In the genomic region with DNA sequence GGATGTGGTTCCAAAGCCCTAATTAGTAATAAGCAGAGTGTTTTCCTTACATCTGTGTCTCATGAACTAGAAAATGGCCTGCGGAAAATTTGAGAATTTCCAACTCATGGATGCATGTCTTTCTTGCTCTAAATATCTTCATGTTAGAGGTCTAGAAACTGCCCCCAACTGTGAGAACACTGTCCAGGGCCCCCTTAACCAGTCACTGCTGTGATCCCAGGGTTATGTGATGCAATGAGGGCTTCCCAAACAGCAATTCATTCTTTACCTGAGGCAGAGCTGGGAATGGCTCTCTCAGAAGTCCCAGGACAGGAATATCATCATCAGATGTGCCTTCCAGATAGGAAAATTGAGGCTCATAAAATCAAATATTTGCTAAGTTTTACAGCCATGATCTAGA, we compare ENCODE assay signal across 18 cellular contexts. TPM values are rescaled to one million over a fixed set of nuclear protein-coding genes. Genes with fewer than 3 reads are reported as not detected.
DNase-seq lines count a peak whose midpoint lies in the region; ATAC-seq and TF ChIP-seq lines count a peak whose summit lies in the region.
"Had no signal": no experiment of that assay in that cellular context is flagged by ENCODE, and none has a peak within 500 bp of the region (broad histone marks: within the 10 kb centered on the region; RNA-seq: fewer than 3 reads in every experiment).

No MANE protein-coding gene starts in this region.

- H3K27me3 Mint-ChIP-seq in endodermal cell (ENCODE audit: insufficient read depth): no peaks in the 10 kb centered on the region
- H3K27me3 Mint-ChIP-seq in activated T-cell treated with anti-CD3 and anti-CD28 coated beads, Interleukin-2, amount 50 U/mL, for 24 hours: no peaks in the 10 kb centered on the region
- H3K27me3 Mint-ChIP-seq: CD4-positive, CD25-positive, alpha-beta regulatory T cell had no signal

- H3K4me2 ChIP-seq in trophoblast cell (ENCODE audit: low read length): no peak overlapping the region
- H3K4me2 ChIP-seq: BLaER1 had no signal

- peaks cover 9% of the 10 kb centered on the region for H3K4me1 Mint-ChIP-seq in endodermal cell
- H3K4me1 Mint-ChIP-seq in activated T-cell treated with anti-CD3 and anti-CD28 coated beads, Interleukin-2, amount 50 U/mL, for 24 hours (ENCODE audit: low read depth): no peaks in the 10 kb centered on the region
- H3K4me1 Mint-ChIP-seq: CD4-positive, CD25-positive, alpha-beta regulatory T cell had no signal

- no peak overlapping the region for H2BK120ac ChIP-seq in trophoblast cell (ENCODE audit: insufficient read depth, low read length, poor library complexity)

- peaks cover 40% of the 10 kb centered on the region for H3K9me3 Mint-ChIP-seq in endodermal cell
- peaks cover 4% of the 10 kb centered on the region for H3K9me3 Mint-ChIP-seq in activated T-cell treated with anti-CD3 and anti-CD28 coated beads, Interleukin-2, amount 50 U/mL, for 24 hours

- TF ChIP-seq CTCF in endodermal cell (conservative IDR thresholded peaks at IDR 0.05): no peak
- TF ChIP-seq CTCF in vagina (IDR thresholded peaks at IDR 0.05): no peak

- no peak overlapping the region for H3K23ac ChIP-seq in trophoblast cell (ENCODE audit: low read length)

- H3K27ac Mint-ChIP-seq in endodermal cell: no peak overlapping the region
- no peak overlapping the region for H3K27ac Mint-ChIP-seq in activated T-cell treated with anti-CD3 and anti-CD28 coated beads, Interleukin-2, amount 50 U/mL, for 24 hours
- H3K27ac Mint-ChIP-seq: CD4-positive, CD25-positive, alpha-beta regulatory T cell; CD8-positive, alpha-beta T cell had no signal

- no peak overlapping the region for H2AFZ ChIP-seq in trophoblast cell (ENCODE audit: insufficient read depth, low read length, poor library complexity)
- H2AFZ ChIP-seq: GM23248 had no signal

- no peaks in the 10 kb centered on the region for H3K79me1 ChIP-seq in trophoblast cell (ENCODE audit: low read length)

- H3K36me3 ChIP-seq in HUES64 (ENCODE audit: insufficient read depth, low read length) (no peaks in the 10 kb centered on the region), endodermal cell (ENCODE audit: control insufficient read depth, insufficient read depth, low read length) (peaks cover 6% of the 10 kb centered on the region), trophoblast cell (ENCODE audit: control insufficient read depth in 1 of 2, insufficient read depth in 2 of 2, low read length in 2 of 2) (no peaks in the 10 kb centered on the region), vagina (no peaks in the 10 kb centered on the region)
- H3K36me3 ChIP-seq: BLaER1 had no signal

- H3K14ac ChIP-seq in trophoblast cell (ENCODE audit: low read length): no peak overlapping the region

- intact Hi-C loops in vagina (cut with DNase I): no loop called here

- H3K27ac ChIP-seq in HUES64 (ENCODE audit: low read depth, low read length): peak overlapping the region; percentile 32; the same call in 1 of the 2 replicates
- no peak overlapping the region for H3K27ac ChIP-seq in endodermal cell (ENCODE audit: low read depth, low read length)
- no peak overlapping the region for H3K27ac ChIP-seq in trophoblast cell (ENCODE audit: low read depth, low read length)
- no peak overlapping the region for H3K27ac ChIP-seq in vagina
- H3K27ac ChIP-seq: BLaER1, C4-2B, GM23248 had no signal

- H3K4me3 ChIP-seq in HUES64 (ENCODE audit: low read length) (no peak overlapping the region), endodermal cell (ENCODE audit: low read length) (no peak overlapping the region), trophoblast cell (ENCODE audit: low read depth, low read length) (no peak overlapping the region), vagina (no peak overlapping the region)
- H3K4me3 ChIP-seq: BLaER1, GM23248 had no signal

- peaks cover 17% of the 10 kb centered on the region for H3K36me3 Mint-ChIP-seq in endodermal cell (ENCODE audit: low read depth)
- H3K36me3 Mint-ChIP-seq in activated T-cell treated with anti-CD3 and anti-CD28 coated beads, Interleukin-2, amount 50 U/mL, for 24 hours (ENCODE audit: low read depth): no peaks in the 10 kb centered on the region
- H3K36me3 Mint-ChIP-seq: CD4-positive, CD25-positive, alpha-beta regulatory T cell; CD8-positive, alpha-beta T cell had no signal

- WGBS in HUES64: 91% methylated on average over 1 of the region's 1 CpG
- 83 to 85% methylated on average over 1 of the region's 1 CpG for WGBS in endodermal cell (ENCODE audit: insufficient coverage in 1 of 2, insufficient read length in 1 of 2), 2 experiments
- no CpG with 5 or more reads among the region's 1 CpG for WGBS in trophoblast cell (ENCODE audit: extremely low coverage, insufficient coverage, insufficient read length)

- H2BK5ac ChIP-seq in trophoblast cell (ENCODE audit: low read depth, low read length, poor library complexity): no peak overlapping the region

- no peak for ATAC-seq in HG03135 (IDR thresholded peaks at IDR 0.05; ENCODE audit: unreplicated experiment)
- ATAC-seq: CD8-positive, alpha-beta T cell had no signal

- no peak overlapping the region for H4K8ac ChIP-seq in trophoblast cell (ENCODE audit: low read depth, low read length)

- peak overlapping the region; percentile 70 for H4K12ac ChIP-seq in trophoblast cell (ENCODE audit: low read depth, low read length)

- H4K91ac ChIP-seq in trophoblast cell (ENCODE audit: low read depth, low read length): peak overlapping the region; percentile 24

- no peaks in the 10 kb centered on the region for H3K79me2 ChIP-seq in trophoblast cell (ENCODE audit: control insufficient read depth, insufficient read depth, low read length, poor library complexity)

- no peak overlapping the region for H2AK5ac ChIP-seq in trophoblast cell (ENCODE audit: low read length)

- H3K27me3 ChIP-seq in HUES64 (ENCODE audit: insufficient read depth, low read length) (no peaks in the 10 kb centered on the region), endodermal cell (ENCODE audit: control insufficient read depth, insufficient read depth, low read length, poor library complexity, severe bottlenecking) (no peaks in the 10 kb centered on the region), trophoblast cell (ENCODE audit: insufficient read depth, low read length) (no peaks in the 10 kb centered on the region), vagina (no peaks in the 10 kb centered on the region)
- H3K27me3 ChIP-seq: BLaER1 had no signal

- TF ChIP-seq POLR2A in vagina (IDR thresholded peaks at IDR 0.05): no peak

- no peak overlapping the region for H3K18ac ChIP-seq in trophoblast cell (ENCODE audit: low read length)

- DNase-seq in endodermal cell (peak; percentile 80), trophoblast cell (no peak), vagina (ENCODE audit: extremely low spot score in 2 of 2) (no peak)
- no peak for DNase-seq in activated T-cell treated with anti-CD3 and anti-CD28 coated beads, Interleukin-2, amount 50 U/mL, for 24 hours
- DNase-seq: Caco-2; CD4-positive, CD25-positive, alpha-beta regulatory T cell; CD8-positive, alpha-beta T cell; DMS153; DND-41; GM23248; H7; HCEC 1CT had no signal

- no peak overlapping the region for H3K4me3 Mint-ChIP-seq in endodermal cell
- no peak overlapping the region for H3K4me3 Mint-ChIP-seq in activated T-cell treated with anti-CD3 and anti-CD28 coated beads, Interleukin-2, amount 50 U/mL, for 24 hours
- H3K4me3 Mint-ChIP-seq: CD4-positive, CD25-positive, alpha-beta regulatory T cell; CD8-positive, alpha-beta T cell had no signal

- peaks cover 23% of the 10 kb centered on the region for H3K9me3 ChIP-seq in HUES64 (ENCODE audit: insufficient read depth, low read depth, low read length)
- H3K9me3 ChIP-seq in endodermal cell (ENCODE audit: control insufficient read depth, low read length): peaks cover 8% of the 10 kb centered on the region
- H3K9me3 ChIP-seq in trophoblast cell (ENCODE audit: insufficient read depth, low read depth, low read length): peaks cover 4% of the 10 kb centered on the region
- no peaks in the 10 kb centered on the region for H3K9me3 ChIP-seq in vagina
- H3K9me3 ChIP-seq: BLaER1 had no signal

- H3K9ac ChIP-seq in HUES64 (ENCODE audit: low read depth, low read length) (no peak overlapping the region), endodermal cell (ENCODE audit: extremely low read depth, low read length, poor library complexity, severe bottlenecking) (no peak overlapping the region), trophoblast cell (ENCODE audit: low read length) (no peak overlapping the region)
- H3K9ac ChIP-seq: BLaER1, GM23248 had no signal

- no peak overlapping the region for H2BK12ac ChIP-seq in trophoblast cell (ENCODE audit: low read length)

- H3K4ac ChIP-seq in trophoblast cell (ENCODE audit: low read depth, low read length): no peak overlapping the region

- H3K4me1 ChIP-seq in HUES64 (ENCODE audit: insufficient read depth, low read length): peaks cover 6% of the 10 kb centered on the region; the same call in 1 of the 2 replicates
- H3K4me1 ChIP-seq in endodermal cell (ENCODE audit: control insufficient read depth, insufficient read depth, low read length): no peaks in the 10 kb centered on the region
- no peaks in the 10 kb centered on the region for H3K4me1 ChIP-seq in trophoblast cell (ENCODE audit: control insufficient read depth in 1 of 2, insufficient read depth in 2 of 2, low read length in 2 of 2)
- no peaks in the 10 kb centered on the region for H3K4me1 ChIP-seq in vagina
- H3K4me1 ChIP-seq: BLaER1, Caco-2 had no signal

RNA-seq across cellular contexts. Expression of a gene that starts 8.2 kb away (rescaled TPM):
- under 0.01 TPM for polyA plus RNA-seq in HUES64 (2013, experiment 1 of 2)
- polyA plus RNA-seq in HUES64 (2013, experiment 2 of 2): 0.06 TPM
- total RNA-seq in endodermal cell (under 1 TPM; 0.18 to 0.29 TPM), vagina (not detected)
- polyA plus RNA-seq in endodermal cell (2013, experiment 1 of 2): not detected
- polyA plus RNA-seq in endodermal cell (2013, experiment 2 of 2): 0.08 TPM
- polyA plus RNA-seq in trophoblast cell (2013): not detected in 2 replicates
- total RNA-seq: A172; A673; Caco-2; CD4-positive, CD25-positive, alpha-beta regulatory T cell; CD8-positive, alpha-beta T cell; GM23248; H7 had no signal
- polyA plus RNA-seq: CD4-positive, CD25-positive, alpha-beta regulatory T cell; GM23248 had no signal
